ENCODE assay signal across 20 cellular contexts in genomic region chr1:220841293-220841692, GRCh38. TPM values are rescaled to one million over a fixed set of nuclear protein-coding genes. Genes with fewer than 3 reads are reported as not detected.
DNase-seq lines count a peak whose midpoint lies in the region; ATAC-seq and TF ChIP-seq lines count a peak whose summit lies in the region.
"Had no signal": no experiment of that assay in that cellular context is flagged by ENCODE, and none has a peak within 500 bp of the region (broad histone marks: within the 10 kb centered on the region; RNA-seq: fewer than 3 reads in every experiment).

No MANE protein-coding gene starts in this region.

- H2BK15ac ChIP-seq in mesendoderm (replicated peaks; ENCODE audit: low read depth), result no peak overlapping the region

- H3K27ac ChIP-seq in heart right ventricle, result no peak overlapping the region
- no peak overlapping the region for H3K27ac ChIP-seq in mesendoderm (ENCODE audit: low read depth, low read length)
- H3K27ac ChIP-seq: esophagus muscularis mucosa, prostate gland, tibial artery had no signal

- no peaks in the 10 kb centered on the region for H3K36me3 ChIP-seq in heart right ventricle
- no peaks in the 10 kb centered on the region for H3K36me3 ChIP-seq in mesendoderm (ENCODE audit: control insufficient read depth, insufficient read depth, low read length)
- H3K36me3 ChIP-seq: esophagus muscularis mucosa, prostate gland, tibial artery had no signal

- H3K27me3 ChIP-seq in heart right ventricle (no peaks in the 10 kb centered on the region), mesendoderm (ENCODE audit: insufficient read depth, low read length, poor library complexity) (no peaks in the 10 kb centered on the region)
- H3K27me3 ChIP-seq: esophagus muscularis mucosa, tibial artery had no signal

- H2AK5ac ChIP-seq in mesendoderm (ENCODE audit: low read length), result no peak overlapping the region

- ATAC-seq in heart right ventricle, result no peak
- no peak for ATAC-seq in left ventricle myocardium superior
- no peak for ATAC-seq in GM21381 (IDR thresholded peaks at IDR 0.05; ENCODE audit: unreplicated experiment)
- no peak for ATAC-seq in HG03095 (IDR thresholded peaks at IDR 0.05; ENCODE audit: unreplicated experiment)
- ATAC-seq: mucosa of descending colon had no signal

- no peaks in the 10 kb centered on the region for H3K79me2 ChIP-seq in mesendoderm (ENCODE audit: control insufficient read depth, insufficient read depth, low read length)

- H3K4me1 ChIP-seq in heart right ventricle (peaks cover 0 to 52% (median 22%) of the 10 kb centered on the region in 9 donors), mesendoderm (ENCODE audit: control insufficient read depth, low read depth, low read length) (peaks cover 2% of the 10 kb centered on the region)
- H3K4me1 ChIP-seq: prostate gland had no signal

- H3K4ac ChIP-seq in mesendoderm (ENCODE audit: low read depth, low read length), result no peak overlapping the region

- H4K5ac ChIP-seq in mesendoderm (ENCODE audit: low read length), result no peak overlapping the region

- H2BK5ac ChIP-seq in mesendoderm (ENCODE audit: low read length), result no peak overlapping the region

- peaks cover 0 to 3% (median 0%) of the 10 kb centered on the region in 11 donors for H3K9me3 ChIP-seq in heart right ventricle
- H3K9me3 ChIP-seq: esophagus muscularis mucosa, mucosa of descending colon, prostate gland, tibial artery had no signal

- no peak overlapping the region for H4K8ac ChIP-seq in mesendoderm (ENCODE audit: low read depth, low read length)

- H3K4me3 ChIP-seq in heart right ventricle (no peak overlapping the region), mesendoderm (ENCODE audit: low read length) (no peak overlapping the region)
- H3K4me3 ChIP-seq: esophagus muscularis mucosa, mucosa of descending colon, prostate gland, tibial artery had no signal

- no peak overlapping the region for H3K9ac ChIP-seq in mesendoderm (ENCODE audit: low read length)

- H3K79me1 ChIP-seq in mesendoderm (ENCODE audit: low read length), result no peaks in the 10 kb centered on the region

- H2BK120ac ChIP-seq in mesendoderm (ENCODE audit: low read depth, low read length), result no peak overlapping the region

- DNase-seq in heart right ventricle (no peak), left ventricle myocardium superior (no peak), NCI-H460 (ENCODE audit: extremely low read depth, low read depth) (peak; percentile 12), amniotic epithelial cell (ENCODE audit: low read depth) (peak; percentile 32), mesendoderm (peak; percentile 56), A172 (ENCODE audit: low spot score) (no peak)
- DNase-seq: activated CD4-positive, alpha-beta T cell treated with anti-CD3 and anti-CD28 coated beads for 4 hours; CD4-positive, alpha-beta memory T cell; DMS79 treated with DMSO at 0.1 percent for 48 hours; effector memory CD4-positive, alpha-beta T cell; mucosa of descending colon; NCI-H1436 treated with DMSO at 0.1 percent for 48 hours; stimulated activated CD4-positive, alpha-beta T cell treated with anti-CD3 and anti-CD28 coated beads, Interleukin-1b, Interleukin-23, amount 100 ng/mL, for 48 hours; stimulated activated naive CD4-positive, alpha-beta T cell; tibial artery had no signal

- intact Hi-C loops in heart right ventricle (cut with DNase I) (no loop called here), left ventricle myocardium superior (cut with micrococcal nuclease) (no loop called here)

- no peak overlapping the region for H3K23ac ChIP-seq in mesendoderm (ENCODE audit: low read length)

- no peak overlapping the region for H3K18ac ChIP-seq in mesendoderm (ENCODE audit: low read length)

- H3K4me2 ChIP-seq in mesendoderm (ENCODE audit: low read length), result no peak overlapping the region

- no peak overlapping the region for H3K56ac ChIP-seq in mesendoderm (ENCODE audit: low read length)

- peak in 5 of 9 donors; percentile 16 to 37 (median 31) for TF ChIP-seq CTCF in heart right ventricle (IDR thresholded peaks at IDR 0.05)

RNA-seq across cellular contexts. Expression of gene HLX, which starts 38.0 kb away (rescaled TPM):
- total RNA-seq in heart right ventricle (10 to 100 TPM in 2 of 10 donors, 1 to 10 TPM in 8; 4.3 to 13.8 (median 6.7) TPM), left ventricle myocardium superior (4.0 TPM)
- polyA plus RNA-seq in heart right ventricle, result 10 to 100 TPM in 1 of 2 donors, 1 to 10 TPM in 1; 4.8 to 10.1 TPM
- total RNA-seq in NCI-H460 (2014; rRNA removed; shearing (Covaris generic)), result 0.42 and 2.1 TPM in 2 replicates
- polyA plus RNA-seq in NCI-H460 (2014; cell fraction: nucleus; rRNA removed), result 0.46 and 0.61 TPM in 2 replicates
- polyA plus RNA-seq in mesendoderm (2013, experiment 1 of 2), result 0.46 TPM
- 0.36 TPM for polyA plus RNA-seq in mesendoderm (2013, experiment 2 of 2)
- 3.7 and 5.3 TPM in 2 replicates for total RNA-seq in A172 (2014; rRNA removed; shearing (Covaris generic))
- polyA plus RNA-seq: CD4-positive, alpha-beta memory T cell; neural cell had no signal

RNA-seq across cellular contexts. Expression of gene MTARC1, which starts 54.6 kb away (rescaled TPM):
- total RNA-seq in heart right ventricle, result 10 to 100 TPM in 4 of 10 donors, 1 to 10 TPM in 6; 4.4 to 24.4 (median 8.4) TPM
- polyA plus RNA-seq in heart right ventricle, result 10 to 100 TPM in 1 of 2 donors, 1 to 10 TPM in 1; 4.7 to 11.7 TPM
- 3.5 TPM for total RNA-seq in left ventricle myocardium superior
- 9.4 and 10.9 TPM in 2 replicates for total RNA-seq in NCI-H460 (2014; rRNA removed; shearing (Covaris generic))
- 15.0 and 16.8 TPM in 2 replicates for polyA plus RNA-seq in NCI-H460 (2014; cell fraction: nucleus; rRNA removed)
- polyA plus RNA-seq in mesendoderm (2013, experiment 1 of 2), result 21.1 TPM
- polyA plus RNA-seq in mesendoderm (2013, experiment 2 of 2), result 21.5 TPM
- not detected in 2 replicates for total RNA-seq in A172 (2014; rRNA removed; shearing (Covaris generic))
- total RNA-seq: CD4-positive, alpha-beta memory T cell had no signal
- polyA plus RNA-seq: CD4-positive, alpha-beta memory T cell had no signal

Comparison
In these comparisons a context has a peak if more than half of its experiments do, and no peak if none do; other contexts are left out.
1. DNase-seq: peak in NCI-H460 (single experiment), amniotic epithelial cell (single experiment) and mesendoderm (single experiment); none in heart right ventricle (0 of 2), left ventricle myocardium superior (single experiment) and A172 (single experiment).